ENCODE assay signal across 16 cellular contexts in genomic region chr2:120670371-120670770, GRCh38.
A peak's percentile ranks its signal among the peaks of the same experiment; 100 is the strongest.
DNase-seq lines count a peak whose midpoint lies in the region; ATAC-seq and TF ChIP-seq lines count a peak whose summit lies in the region.
"Had no signal": no experiment of that assay in that cellular context is flagged by ENCODE, and none has a peak within 500 bp of the region (broad histone marks: within the 10 kb centered on the region; RNA-seq: fewer than 3 reads in every experiment).

No MANE protein-coding gene starts in this region.

- no peak overlapping the region; the same call in 2 of the 3 replicates for H2BK15ac ChIP-seq in IMR-90 (ENCODE audit: low read depth, low read length)

- H2BK20ac ChIP-seq in IMR-90 (ENCODE audit: low read depth, low read length) = no peak overlapping the region

- no peak overlapping the region for H3K14ac ChIP-seq in IMR-90 (replicated peaks; ENCODE audit: low read depth, low read length)

- H3K56ac ChIP-seq in IMR-90 (ENCODE audit: extremely low read depth, insufficient read depth, low read length) = no peak overlapping the region

- TF ChIP-seq POLR2A in IMR-90 (IDR thresholded peaks at IDR 0.05; ENCODE audit: low read depth, low read length) (no peak), suprapubic skin (IDR thresholded peaks at IDR 0.05) (no peak)

- H4K91ac ChIP-seq in IMR-90 (ENCODE audit: insufficient read depth, low read depth, low read length) = peak overlapping the region; percentile 48; the same call in 1 of the 2 replicates

- no peaks in the 10 kb centered on the region for H3K9me1 ChIP-seq in IMR-90 (ENCODE audit: insufficient read depth, low read length)

- H3K36me3 Mint-ChIP-seq in Calu3 (ENCODE audit: insufficient read depth, unreplicated experiment) = no peaks in the 10 kb centered on the region
- H3K36me3 Mint-ChIP-seq: CD4-positive, alpha-beta memory T cell had no signal

- H2AFZ ChIP-seq in IMR-90 (replicated peaks; ENCODE audit: low read length, poor library complexity) = no peak overlapping the region

- 84% methylated on average over 8 of the region's 12 CpGs; no CpG with 5 or more reads in 1 of the 2 experiments for WGBS in IMR-90 (ENCODE audit: extremely low coverage in 2 of 2, insufficient read length in 1 of 2), 2 experiments
- WGBS in suprapubic skin = 75% methylated on average over 11 of the region's 12 CpGs

- TF ChIP-seq CTCF in Calu3 (IDR thresholded peaks at IDR 0.05; ENCODE audit: unreplicated experiment) (no peak), IMR-90 (conservative IDR thresholded peaks at IDR 0.05; ENCODE audit: low read depth, low read length) (no peak), coronary artery (IDR thresholded peaks at IDR 0.05) (no peak), suprapubic skin (IDR thresholded peaks at IDR 0.05) (no peak)

- H3K27me3 Mint-ChIP-seq in Calu3 (ENCODE audit: unreplicated experiment) = peaks cover 92% of the 10 kb centered on the region

- H3K4me3 ChIP-seq in IMR-90 (ENCODE audit: insufficient read depth, low read depth, low read length) = no peak overlapping the region
- H3K4me3 ChIP-seq in coronary artery = no peak overlapping the region
- no peak overlapping the region for H3K4me3 ChIP-seq in suprapubic skin
- H3K4me3 ChIP-seq: GM23248 had no signal

- peaks cover 6% of the 10 kb centered on the region for H3K9me3 Mint-ChIP-seq in Calu3 (ENCODE audit: low read depth, unreplicated experiment)

- CTCF ChIA-PET in Calu3 (lab: Charles Lee) = no interaction called here
- CTCF ChIA-PET in IMR-90 (lab: Yijun Ruan, JAX) = interaction anchor here (0.6 kb wide), 2 partner anchors 209 to 410 kb away, joined by 3 to 4 read pairs; no protein-coding TSS in a partner anchor

- no peak overlapping the region for H3K18ac ChIP-seq in IMR-90 (ENCODE audit: low read depth, low read length)

- H3K27ac Mint-ChIP-seq in Calu3 (ENCODE audit: unreplicated experiment) = no peak overlapping the region
- H3K27ac Mint-ChIP-seq: CD4-positive, alpha-beta memory T cell had no signal

- no peak overlapping the region for H3K23ac ChIP-seq in IMR-90 (ENCODE audit: low read depth, low read length)

- H2AK5ac ChIP-seq in IMR-90 (ENCODE audit: low read depth, low read length) = peak overlapping the region; percentile 57

- dilution Hi-C loops in IMR-90 (cut with HindIII; ENCODE audit: low sequenced_read_pairs, unreplicated experiment) = no loop called here

- no peak overlapping the region for H3K27ac ChIP-seq in IMR-90 (ENCODE audit: insufficient read depth, low read length)
- no peak overlapping the region for H3K27ac ChIP-seq in coronary artery
- no peak overlapping the region for H3K27ac ChIP-seq in suprapubic skin
- H3K27ac ChIP-seq: GM23248 had no signal

- H3K36me3 ChIP-seq in IMR-90 (ENCODE audit: control insufficient read depth, insufficient read depth, low read length) (no peaks in the 10 kb centered on the region), suprapubic skin (no peaks in the 10 kb centered on the region)

- H3K4ac ChIP-seq in IMR-90 (ENCODE audit: low read depth, low read length) = no peak overlapping the region

- no peak overlapping the region for H3K9ac ChIP-seq in IMR-90 (ENCODE audit: low read depth, low read length)
- H3K9ac ChIP-seq: GM23248 had no signal

- in situ Hi-C loops in IMR-90 (cut with MboI; ENCODE audit: low sequenced_read_pairs) = no loop called here

- BruUV-seq in Calu3 (replicated peaks; lab: Mats Ljungman, UMichigan) (no TSS peak), IMR-90 (replicated peaks; lab: Mats Ljungman, UMichigan) (no TSS peak)

- H3K79me1 ChIP-seq in IMR-90 (ENCODE audit: low read depth in 1 of 2, low read length in 2 of 2) = no peaks in the 10 kb centered on the region

- H3K4me1 Mint-ChIP-seq in Calu3 (ENCODE audit: low read depth, unreplicated experiment) = peaks cover 8% of the 10 kb centered on the region
- H3K4me1 Mint-ChIP-seq: CD4-positive, alpha-beta memory T cell had no signal

- H3K9me3 ChIP-seq in IMR-90 (ENCODE audit: control insufficient read depth, insufficient read depth, low read length) = peaks cover 15% of the 10 kb centered on the region
- H3K9me3 ChIP-seq in suprapubic skin = peaks cover 6% of the 10 kb centered on the region

- peak overlapping the region; percentile 27 for H3K4me3 Mint-ChIP-seq in Calu3 (ENCODE audit: low read depth, unreplicated experiment)
- H3K4me3 Mint-ChIP-seq: CD4-positive, alpha-beta memory T cell had no signal

- no peak overlapping the region for H4K5ac ChIP-seq in IMR-90 (ENCODE audit: low read depth, low read length)

- H4K20me1 ChIP-seq in IMR-90 (ENCODE audit: insufficient read depth, low read length) = no peaks in the 10 kb centered on the region

- no peak for ATAC-seq in IMR-90 (ENCODE audit: low read depth)

- H2BK5ac ChIP-seq in IMR-90 (ENCODE audit: low read depth, low read length, poor library complexity, severe bottlenecking) = no peak overlapping the region

- no peak overlapping the region for H2AK9ac ChIP-seq in IMR-90 (replicated peaks; ENCODE audit: low read depth, low read length, poor library complexity)

- no peak overlapping the region; a peak in 1 of 4 replicates for H4K8ac ChIP-seq in IMR-90 (ENCODE audit: low read depth in 2 of 2, low read length in 2 of 2)

- no peak for TF ChIP-seq RAD21 in IMR-90 (IDR thresholded peaks at IDR 0.05; ENCODE audit: low read length)

- no peaks in the 10 kb centered on the region for H3K4me1 ChIP-seq in IMR-90 (ENCODE audit: control insufficient read depth, insufficient read depth, low read length)
- H3K4me1 ChIP-seq in suprapubic skin = peaks cover 12% of the 10 kb centered on the region

- H2BK120ac ChIP-seq in IMR-90 (ENCODE audit: low read depth, low read length) = no peak overlapping the region

- TF ChIP-seq EP300 in suprapubic skin (IDR thresholded peaks at IDR 0.05) = no peak

- DNase-seq in Calu3 (no peak), IMR-90 (no peak), coronary artery (ENCODE audit: low spot score) (peak; percentile 58), suprapubic skin (ENCODE audit: low spot score in 2 of 2) (peak; percentile 39 to 61), inferior parietal cortex (ENCODE audit: extremely low spot score) (no peak), DMS153 (lab: John Stamatoyannopoulos, UW) (no peak), SKM-1 (lab: John Stamatoyannopoulos, UW; ENCODE audit: unreplicated experiment) (no peak)
- DNase-seq: CD4-positive, alpha-beta memory T cell; GF-D8; GM23248; KG1; NCI-H1105; NCI-H1694; NCI-H510A treated with DMSO at 0.1 percent for 48 hours; NCI-H82; SHP77 had no signal

- no peak overlapping the region for H3K4me2 ChIP-seq in IMR-90 (ENCODE audit: low read depth, low read length)

- POLR2A ChIA-PET in IMR-90 (lab: Charles Lee; ENCODE audit: unreplicated experiment) = no interaction called here

- H3K27me3 ChIP-seq in IMR-90 (ENCODE audit: control insufficient read depth, insufficient read depth, low read length) (peaks cover 10% of the 10 kb centered on the region; the same call in 1 of the 2 replicates), suprapubic skin (peaks cover 16% of the 10 kb centered on the region)

- intact Hi-C loops in Calu3 (cut with micrococcal nuclease; ENCODE audit: unreplicated experiment) = loop anchor here (10.0 kb wide), 1 partner anchor 116 kb away; no protein-coding TSS in a partner anchor
- intact Hi-C loops in IMR-90 (cut with micrococcal nuclease) = loop anchor here (10.0 kb wide), 2 partner anchors 916 to 966 kb away; partner anchors contain the start of gene PTPN4

TF ChIP-seq in IMR-90, 13 proteins besides CTCF, POLR2A, EP300 and RAD21:
- TF ChIP-seq SMC3 (IDR thresholded peaks at IDR 0.05; ENCODE audit: low read depth, low read length) (no peak), MAFK (IDR thresholded peaks at IDR 0.05; ENCODE audit: low read depth, low read length) (no peak), USF2 (IDR thresholded peaks at IDR 0.05; ENCODE audit: low read depth, low read length) (no peak)

Comparison
In these comparisons a context has a peak if more than half of its experiments do, and no peak if none do; other contexts are left out.
1. DNase-seq: peak in coronary artery (single experiment) and suprapubic skin (2 of 2); none in Calu3 (single experiment), IMR-90 (single experiment), inferior parietal cortex (single experiment), DMS153 (single experiment) and SKM-1 (single experiment).